In the genomic region with DNA sequence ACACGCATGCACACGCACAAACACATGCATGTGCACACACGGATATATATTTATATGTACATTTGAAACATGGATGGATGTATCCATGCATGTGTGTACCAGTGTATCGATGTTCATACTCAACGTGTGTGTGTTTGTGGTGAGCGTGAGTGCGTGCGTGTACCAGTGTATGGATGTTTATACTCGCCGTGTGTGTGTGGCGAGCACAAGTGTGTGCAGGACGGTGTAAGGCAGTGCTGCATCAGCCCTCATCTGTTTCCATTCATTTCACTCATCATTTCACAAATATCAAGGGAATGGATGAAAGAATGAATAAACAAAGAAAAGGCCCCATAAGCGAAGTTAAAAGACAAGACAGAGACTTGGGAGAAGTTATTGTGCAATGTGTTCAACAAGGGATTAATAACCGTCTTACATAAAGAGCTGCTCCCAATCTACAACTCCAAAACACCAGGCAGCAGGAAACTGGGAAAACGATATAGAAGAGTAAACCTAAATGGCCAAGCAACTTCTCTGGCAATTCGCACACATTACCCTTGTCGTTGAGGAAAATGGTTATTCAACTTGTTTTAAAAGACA, we compare ENCODE assay signal across 15 cellular contexts. TPM values are rescaled to one million over a fixed set of nuclear protein-coding genes. Genes with fewer than 3 reads are reported as not detected.
DNase-seq lines count a peak whose midpoint lies in the region; ATAC-seq and TF ChIP-seq lines count a peak whose summit lies in the region.
"Had no signal": no experiment of that assay in that cellular context is flagged by ENCODE, and none has a peak within 500 bp of the region (broad histone marks: within the 10 kb centered on the region; RNA-seq: fewer than 3 reads in every experiment).

No MANE protein-coding gene starts in this region.

- WGBS in spleen, 5 donors = 90 to 95% (median 93%) methylated on average over 17 of the region's 17 CpGs

- TF ChIP-seq CTCF in chondrocyte (IDR thresholded peaks at IDR 0.05) = no peak
- no peak for TF ChIP-seq CTCF in neural progenitor cell (IDR thresholded peaks at IDR 0.05)
- TF ChIP-seq CTCF in spleen (IDR thresholded peaks at IDR 0.05 in 8 of 11, conservative IDR thresholded peaks at IDR 0.05 in 3 of 11) = no peak

- no peaks in the 10 kb centered on the region for H4K20me1 ChIP-seq in neural progenitor cell (ENCODE audit: low read depth)

- no peak for TF ChIP-seq POLR2A in spleen (IDR thresholded peaks at IDR 0.05)

- H3K4me1 Mint-ChIP-seq in chondrocyte (ENCODE audit: low read depth) = no peaks in the 10 kb centered on the region
- peaks cover 5% of the 10 kb centered on the region for H3K4me1 Mint-ChIP-seq in neural progenitor cell
- H3K4me1 Mint-ChIP-seq: CD4-positive, alpha-beta memory T cell had no signal

- H3K36me3 ChIP-seq in neural progenitor cell (no peaks in the 10 kb centered on the region), spleen (no peaks in the 10 kb centered on the region)
- H3K36me3 ChIP-seq: BE2C had no signal

- no peak overlapping the region for H3K27ac ChIP-seq in neural progenitor cell
- no peak overlapping the region for H3K27ac ChIP-seq in spleen
- H3K27ac ChIP-seq: A549, C4-2B, GM23248 had no signal

- no peaks in the 10 kb centered on the region for H3K79me2 ChIP-seq in neural progenitor cell (ENCODE audit: low read depth)

- intact Hi-C loops in spleen (cut with DNase I; ENCODE audit: low total_unique reads) = no loop called here

- no peaks in the 10 kb centered on the region for H3K36me3 Mint-ChIP-seq in chondrocyte (ENCODE audit: low read depth)
- no peaks in the 10 kb centered on the region for H3K36me3 Mint-ChIP-seq in neural progenitor cell

- H3K9ac ChIP-seq in neural progenitor cell = no peak overlapping the region
- H3K9ac ChIP-seq: GM23248 had no signal

- no peak overlapping the region for H3K4me2 ChIP-seq in neural progenitor cell
- H3K4me2 ChIP-seq: A549 had no signal

- no peaks in the 10 kb centered on the region for H3K4me1 ChIP-seq in neural progenitor cell
- H3K4me1 ChIP-seq in spleen = no peaks in the 10 kb centered on the region
- H3K4me1 ChIP-seq: A549, BE2C had no signal

- no peaks in the 10 kb centered on the region for H3K9me3 Mint-ChIP-seq in chondrocyte (ENCODE audit: low read depth)
- peaks cover 5% of the 10 kb centered on the region for H3K9me3 Mint-ChIP-seq in neural progenitor cell

- no peak overlapping the region for H2AFZ ChIP-seq in neural progenitor cell (replicated peaks)
- H2AFZ ChIP-seq: GM23248 had no signal

- no peak for ATAC-seq in HG02763 (IDR thresholded peaks at IDR 0.05; ENCODE audit: unreplicated experiment)
- ATAC-seq: A549, GM12878 had no signal

- H3K27me3 ChIP-seq in neural progenitor cell (no peaks in the 10 kb centered on the region), spleen (replicated peaks in 1 of 7) (peaks cover 0 to 67% (median 0%) of the 10 kb centered on the region in 7 donors)

- no peak overlapping the region for H3K27ac Mint-ChIP-seq in chondrocyte (ENCODE audit: unreplicated experiment)
- H3K27ac Mint-ChIP-seq in neural progenitor cell = peak overlapping the region; percentile 2

- no peaks in the 10 kb centered on the region for H3K9me3 ChIP-seq in neural progenitor cell (ENCODE audit: low read depth)
- no peaks in the 10 kb centered on the region for H3K9me3 ChIP-seq in spleen
- H3K9me3 ChIP-seq: A549, BE2C had no signal

- H3F3A ChIP-seq in neural progenitor cell (ENCODE audit: low read depth) = no peaks in the 10 kb centered on the region

- H3K27me3 Mint-ChIP-seq in chondrocyte (ENCODE audit: low read depth) = peaks cover 38% of the 10 kb centered on the region
- peaks cover 22% of the 10 kb centered on the region for H3K27me3 Mint-ChIP-seq in neural progenitor cell (ENCODE audit: insufficient read depth, low read depth)

- H3K4me3 Mint-ChIP-seq in chondrocyte (ENCODE audit: unreplicated experiment) (no peak overlapping the region), neural progenitor cell (no peak overlapping the region)
- H3K4me3 Mint-ChIP-seq: CD4-positive, alpha-beta memory T cell had no signal

- DNase-seq in RPMI8226 (peak; percentile 1), chondrocyte (ENCODE audit: low spot score) (peak; percentile 38), neural progenitor cell (ENCODE audit: low spot score) (no peak), spleen (peak; percentile 3), activated gamma-delta T cell treated with Interleukin-2 at 50 U/mL for 16 hours (no peak), Kasumi-1 (lab: John Stamatoyannopoulos, UW) (no peak)
- DNase-seq: BE2C; CD4-positive, alpha-beta memory T cell; DMS79; GM23248; H7 had no signal

- H3K4me3 ChIP-seq in neural progenitor cell (no peak overlapping the region), spleen (no peak overlapping the region)
- H3K4me3 ChIP-seq: A549, GM12878, GM23248 had no signal

RNA-seq across cellular contexts. Expression of gene MIER2, which starts 21.7 kb away (rescaled TPM):
- 40.2 to 44.5 TPM (median 42.4 TPM) in 3 replicates for total RNA-seq in chondrocyte
- 12.9 and 20.6 TPM in 2 replicates for total RNA-seq in neural progenitor cell (ENCODE audit: low replicate concordance)
- total RNA-seq in spleen = 10 to 100 TPM; 26.8 to 66.5 (median 30.1) TPM
- 10 to 100 TPM; 19.2 to 47.2 (median 31.3) TPM for polyA plus RNA-seq in spleen

RNA-seq across cellular contexts. Expression of gene C2CD4C, which starts 42.7 kb away (rescaled TPM):
- 1.1 to 1.4 TPM (median 1.4 TPM) in 3 replicates for total RNA-seq in chondrocyte
- total RNA-seq in neural progenitor cell (ENCODE audit: low replicate concordance) = 2.3 and 18.6 TPM in 2 replicates
- 1 to 10 TPM in 2 of 7 donors, under 1 TPM in 4, not detected in 1; 0.23 to 2.1 (median 0.85) TPM for total RNA-seq in spleen
- under 1 TPM; 0.26 to 0.91 (median 0.67) TPM for polyA plus RNA-seq in spleen
- total RNA-seq: CD4-positive, alpha-beta memory T cell; GM12878 had no signal
- polyA plus RNA-seq: CD4-positive, alpha-beta memory T cell; GM12878 had no signal

Comparison
In these comparisons a context has a peak if more than half of its experiments do, and no peak if none do; other contexts are left out.
1. DNase-seq: peak in RPMI8226 (single experiment), chondrocyte (single experiment) and spleen (single experiment); none in neural progenitor cell (single experiment), activated gamma-delta T cell treated with Interleukin-2 at 50 U/mL for 16 hours (single experiment) and Kasumi-1 (0 of 2).